ENCODE assay signal across 1 cellular context in genomic region chr20:8132632-8133587, GRCh38.
A peak's percentile ranks its signal among the peaks of the same experiment; 100 is the strongest.
TF ChIP-seq lines count a peak whose summit lies in the region.

No MANE protein-coding gene starts in this region.

TF ChIP-seq in HepG2, 621 proteins besides CTCF, POLR2A, EP300 and RAD21 (continued from another document and continues in another):
- TF ChIP-seq UBTF (CRISPR knock-in tag; IDR thresholded peaks at IDR 0.05) (peak; percentile 13; the same call in 1 of the 2 replicates), HCFC1 (IDR thresholded peaks at IDR 0.05; ENCODE audit: low read depth, low read length) (no peak), CBX2 (IDR thresholded peaks at IDR 0.05; ENCODE audit: low read depth, low read length) (no peak), CBX2 (CRISPR knock-in tag; IDR thresholded peaks at IDR 0.05; ENCODE audit: low read depth) (peak; percentile 86; the same call in 1 of the 2 replicates), CCDC6 (CRISPR knock-in tag; IDR thresholded peaks at IDR 0.05) (no peak), ZNF558 (CRISPR knock-in tag; IDR thresholded peaks at IDR 0.05; ENCODE audit: borderline replicate concordance) (no peak), ZNF138 (CRISPR knock-in tag; IDR thresholded peaks at IDR 0.05; ENCODE audit: low read depth) (no peak), GPN1 (CRISPR knock-in tag; IDR thresholded peaks at IDR 0.05; ENCODE audit: borderline replicate concordance) (no peak), ZBED4 (CRISPR knock-in tag; IDR thresholded peaks at IDR 0.05; ENCODE audit: borderline replicate concordance) (no peak; the same call in 1 of the 2 replicates), ZFAT (CRISPR knock-in tag; conservative IDR thresholded peaks at IDR 0.05) (no peak), ZNF431 (CRISPR knock-in tag; IDR thresholded peaks at IDR 0.05; ENCODE audit: borderline replicate concordance, low read depth) (0 out of 2 replicates have a peak, but pooled peaks have one; percentile 19), SNAI1 (CRISPR knock-in tag; IDR thresholded peaks at IDR 0.05; ENCODE audit: borderline replicate concordance) (no peak), ZNF512B (CRISPR knock-in tag; IDR thresholded peaks at IDR 0.05; ENCODE audit: borderline replicate concordance) (no peak), HNF1B (CRISPR knock-in tag; IDR thresholded peaks at IDR 0.05) (0 out of 2 replicates have a peak, but pooled peaks have one; percentile 20), ZNF713 (CRISPR knock-in tag; IDR thresholded peaks at IDR 0.05) (no peak), ZBTB44 (CRISPR knock-in tag; IDR thresholded peaks at IDR 0.05) (no peak), ZNF879 (CRISPR knock-in tag; IDR thresholded peaks at IDR 0.05) (peak; percentile 69; the same call in 1 of the 2 replicates), PHF5A (CRISPR knock-in tag; IDR thresholded peaks at IDR 0.05; ENCODE audit: low read depth, unreplicated experiment) (peak; percentile 13), KLF16 (CRISPR knock-in tag; IDR thresholded peaks at IDR 0.05) (no peak), POGK (CRISPR knock-in tag; conservative IDR thresholded peaks at IDR 0.05) (peak; percentile 59; the same call in 1 of the 2 replicates), ZNF619 (CRISPR knock-in tag; IDR thresholded peaks at IDR 0.05) (0 out of 2 replicates have a peak, but pooled peaks have one; percentile 92), PBX3 (CRISPR knock-in tag; IDR thresholded peaks at IDR 0.05; ENCODE audit: borderline replicate concordance) (no peak), MAF1 (CRISPR knock-in tag; IDR thresholded peaks at IDR 0.05; ENCODE audit: borderline replicate concordance) (no peak), ZNF740 (CRISPR knock-in tag; IDR thresholded peaks at IDR 0.05) (peak; percentile 52; the same call in 1 of the 2 replicates), ZBTB26 (CRISPR knock-in tag; IDR thresholded peaks at IDR 0.05; ENCODE audit: borderline replicate concordance) (0 out of 2 replicates have a peak, but pooled peaks have one; percentile 16), THAP8 (CRISPR knock-in tag; IDR thresholded peaks at IDR 0.05; ENCODE audit: borderline replicate concordance) (no peak), HMG20B (CRISPR knock-in tag; conservative IDR thresholded peaks at IDR 0.05) (no peak), ZNF678 (CRISPR knock-in tag; IDR thresholded peaks at IDR 0.05) (peak; percentile 85; the same call in 1 of the 2 replicates), SP4 (CRISPR knock-in tag; IDR thresholded peaks at IDR 0.05) (no peak), NR2C2 (CRISPR knock-in tag; IDR thresholded peaks at IDR 0.05; ENCODE audit: borderline replicate concordance) (no peak), HOXD1 (CRISPR knock-in tag; IDR thresholded peaks at IDR 0.05) (0 out of 2 replicates have a peak, but pooled peaks have one; percentile 46), ZNF33A (CRISPR knock-in tag; IDR thresholded peaks at IDR 0.05; ENCODE audit: borderline replicate concordance) (peak; percentile 77; the same call in 1 of the 2 replicates), KDM3A (CRISPR knock-in tag; IDR thresholded peaks at IDR 0.05; ENCODE audit: low read depth) (no peak; the same call in 1 of the 2 replicates), ZNF225 (CRISPR knock-in tag; IDR thresholded peaks at IDR 0.05) (no peak; the same call in none of the 2 replicates), PLRG1 (conservative IDR thresholded peaks at IDR 0.05) (no peak)
